ENCODE assay signal across 26 cellular contexts in genomic region chr18:66735933-66736332, GRCh38.
"Had no signal": no experiment of that assay in that cellular context is flagged by ENCODE, and none has a peak within 500 bp of the region (broad histone marks: within the 10 kb centered on the region; RNA-seq: fewer than 3 reads in every experiment).

No MANE protein-coding gene starts in this region.

- H3K36me3 Mint-ChIP-seq: activated CD8-positive, alpha-beta memory T cell treated with anti-CD3 and anti-CD28 coated beads, Interleukin-2, amount 10 ng/mL, durations not matched to agents 7 days and 5 days; activated naive CD8-positive, alpha-beta T cell treated with anti-CD3 and anti-CD28 coated beads for 36 hours had no signal

- H3K36me3 ChIP-seq: brain microvascular endothelial cell had no signal

- H3K27ac Mint-ChIP-seq: activated CD4-positive, alpha-beta memory T cell treated with anti-CD3 and anti-CD28 coated beads, Interleukin-2, amount 10 ng/mL, durations not matched to agents 7 days and 5 days; activated CD8-positive, alpha-beta memory T cell treated with anti-CD3 and anti-CD28 coated beads, Interleukin-2, amount 10 ng/mL, durations not matched to agents 7 days and 5 days; activated naive CD8-positive, alpha-beta T cell treated with anti-CD3 and anti-CD28 coated beads for 36 hours; T-helper 1 cell treated with Interleukin-12 subunit alpha and Interleukin-12 subunit beta and Interleukin-4 antibody, amounts not matched to agents 30 μg/mL and 1 μg/mL, for 36 hours; T-helper 2 cell treated with Interferon-gamma antibody and Interleukin-4, amounts not matched to agents 5 μg/mL and 100 μg/mL, for 36 hours had no signal

- H3K27me3 Mint-ChIP-seq: activated CD4-positive, alpha-beta memory T cell treated with anti-CD3 and anti-CD28 coated beads, Interleukin-2, amount 10 ng/mL, durations not matched to agents 7 days and 5 days; activated CD8-positive, alpha-beta memory T cell treated with anti-CD3 and anti-CD28 coated beads, Interleukin-2, amount 10 ng/mL, durations not matched to agents 7 days and 5 days; activated naive CD8-positive, alpha-beta T cell treated with anti-CD3 and anti-CD28 coated beads for 36 hours had no signal

- H3K4me1 Mint-ChIP-seq: activated CD4-positive, alpha-beta memory T cell treated with anti-CD3 and anti-CD28 coated beads, Interleukin-2, amount 10 ng/mL, durations not matched to agents 7 days and 5 days; activated CD8-positive, alpha-beta memory T cell treated with anti-CD3 and anti-CD28 coated beads, Interleukin-2, amount 10 ng/mL, durations not matched to agents 7 days and 5 days; activated naive CD8-positive, alpha-beta T cell treated with anti-CD3 and anti-CD28 coated beads for 36 hours had no signal

- DNase-seq: activated CD4-positive, alpha-beta memory T cell treated with anti-CD3 and anti-CD28 coated beads, Interleukin-2, amount 10 ng/mL, durations not matched to agents 7 days and 5 days; activated CD4-positive, alpha-beta T cell treated with anti-CD3 and anti-CD28 coated beads for 4 hours; activated CD8-positive, alpha-beta memory T cell treated with anti-CD3 and anti-CD28 coated beads for 24 hours; activated CD8-positive, alpha-beta memory T cell treated with anti-CD3 and anti-CD28 coated beads, Interleukin-2, amount 10 ng/mL, durations not matched to agents 7 days and 5 days; activated CD8-positive, alpha-beta memory T cell treated with anti-CD3 and anti-CD28 coated beads, Interleukin-2, amount 50 U/mL, for 48 hours; activated effector memory CD4-positive, alpha-beta T cell treated with Interleukin-2 at 50 U/mL for 16 hours; activated naive CD4-positive, alpha-beta T cell treated with anti-CD3 and anti-CD28 coated beads, Interleukin-2, amount 50 U/mL, for 16 hours; activated naive CD8-positive, alpha-beta T cell treated with anti-CD3 and anti-CD28 coated beads for 36 hours; activated T-cell treated with anti-CD3 and anti-CD28 coated beads, Interleukin-2, amount 50 U/mL, for 48 hours; amniotic stem cell; aorta; brain microvascular endothelial cell; central memory CD4-positive, alpha-beta T cell; NCI-H1092 treated with DMSO at 0.1 percent for 48 hours; NCI-H146; NCI-H187; NCI-H2029 treated with DMSO at 0.1 percent for 48 hours; NCI-H2107; NCI-H2171 treated with DMSO at 0.1 percent for 48 hours; NCI-H446 treated with DMSO at 0.1 percent for 48 hours; NCI-H524; NCI-H82; Right ventricle myocardium superior had no signal

- ATAC-seq: activated CD4-positive, CD25-positive, alpha-beta regulatory T cell treated with anti-CD3 and anti-CD28 coated beads, Interleukin-2, amount 50 U/mL, for 24 hours; activated CD8-positive, alpha-beta memory T cell treated with anti-CD3 and anti-CD28 coated beads, Interleukin-2, amount 10 ng/mL, durations not matched to agents 7 days and 5 days had no signal

- H3K27ac ChIP-seq: brain microvascular endothelial cell had no signal

- H3K4me3 Mint-ChIP-seq: activated CD4-positive, alpha-beta memory T cell treated with anti-CD3 and anti-CD28 coated beads, Interleukin-2, amount 10 ng/mL, durations not matched to agents 7 days and 5 days; activated CD8-positive, alpha-beta memory T cell treated with anti-CD3 and anti-CD28 coated beads, Interleukin-2, amount 10 ng/mL, durations not matched to agents 7 days and 5 days; activated naive CD8-positive, alpha-beta T cell treated with anti-CD3 and anti-CD28 coated beads for 36 hours; T-helper 1 cell treated with Interleukin-12 subunit alpha and Interleukin-12 subunit beta and Interleukin-4 antibody, amounts not matched to agents 30 μg/mL and 1 μg/mL, for 36 hours; T-helper 2 cell treated with Interferon-gamma antibody and Interleukin-4, amounts not matched to agents 5 μg/mL and 100 μg/mL, for 36 hours had no signal

- H3K27me3 ChIP-seq: brain microvascular endothelial cell had no signal
